Comparison of ENCODE assay signal across 23 cellular contexts in the genomic region with DNA sequence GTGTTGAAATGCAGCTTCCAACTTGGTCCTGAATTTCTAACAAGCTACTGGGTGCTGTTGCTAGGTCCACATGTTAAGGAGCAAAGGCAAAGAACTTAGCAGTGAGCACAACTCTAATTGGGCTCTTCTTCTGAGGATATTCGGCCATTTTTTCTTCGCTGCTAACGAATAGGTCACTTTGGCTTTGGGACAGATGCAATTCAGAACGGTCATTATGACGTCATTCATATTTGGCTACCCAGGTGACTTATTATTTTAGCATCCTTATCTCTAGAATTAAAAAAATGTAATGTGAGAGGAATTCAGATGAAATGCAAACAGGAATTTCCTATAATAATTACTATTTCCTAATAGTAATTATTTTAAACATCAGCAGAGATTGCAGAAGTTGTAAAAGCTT. TPM values are rescaled to one million over a fixed set of nuclear protein-coding genes. Genes with fewer than 3 reads are reported as not detected.
DNase-seq lines count a peak whose midpoint lies in the region; ATAC-seq, FAIRE-seq and TF ChIP-seq lines count a peak whose summit lies in the region.
"Had no signal": no experiment of that assay in that cellular context is flagged by ENCODE, and none has a peak within 500 bp of the region (broad histone marks: within the 10 kb centered on the region; RNA-seq: fewer than 3 reads in every experiment).

No MANE protein-coding gene starts in this region.

- H3K27me3 ChIP-seq in endothelial cell of umbilical vein (ENCODE audit: control insufficient read depth in 2 of 2, insufficient read depth in 2 of 2, low read length in 2 of 2) = peaks cover 7 to 21% of the 10 kb centered on the region in 2 experiments
- H3K27me3 ChIP-seq: BLaER1 had no signal

- peak overlapping the region; percentile 15 for H3K27ac Mint-ChIP-seq in activated naive CD8-positive, alpha-beta T cell treated with anti-CD3 and anti-CD28 coated beads, Interleukin-2, amount 10 ng/mL, durations not matched to agents 7 days and 5 days
- no peak overlapping the region for H3K27ac Mint-ChIP-seq in activated naive CD8-positive, alpha-beta T cell treated with anti-CD3 and anti-CD28 coated beads, Interleukin-2, amount 50 U/mL, for 24 hours
- H3K27ac Mint-ChIP-seq: H9 had no signal

- no peaks in the 10 kb centered on the region for H4K20me1 ChIP-seq in endothelial cell of umbilical vein (replicated peaks; ENCODE audit: control insufficient read depth, extremely low read depth, insufficient read depth, low read length)
- H4K20me1 ChIP-seq: BLaER1 had no signal

- DNase-seq in activated naive CD8-positive, alpha-beta T cell treated with anti-CD3 and anti-CD28 coated beads, Interleukin-2, amount 10 ng/mL, durations not matched to agents 7 days and 5 days = no peak
- DNase-seq in activated naive CD8-positive, alpha-beta T cell treated with anti-CD3 and anti-CD28 coated beads, Interleukin-2, amount 50 U/mL, for 24 hours = no peak
- DNase-seq in endothelial cell of umbilical vein (ENCODE audit: low read depth, low spot score) = no peak
- no peak for DNase-seq in RKO (ENCODE audit: low spot score)
- no peak for DNase-seq in stimulated activated CD4-positive, alpha-beta T cell treated with anti-CD3 and anti-CD28 coated beads, Interleukin-12 subunit alpha, Interleukin-12 subunit beta, amount 100 ng/mL, for 4 hours
- DNase-seq in NK-92 treated with Interleukin-12 subunit alpha and Interleukin-12 subunit beta, amount 100 ng/mL, for 24 hours (lab: John Stamatoyannopoulos, UW) = no peak
- DNase-seq: 8988T; CD8-positive, alpha-beta memory T cell; COR-L47; DMS 273 treated with DMSO at 0.1 percent for 48 hours; DMS53; DND-41; EL; H9 had no signal

- CTCF ChIA-PET in HEK293 (lab: Yijun Ruan, JAX) = interaction anchor here (2.0 kb wide), 1 partner anchor 51 kb away, joined by 5 read pairs; no protein-coding TSS in a partner anchor
- CTCF ChIA-PET in endothelial cell of umbilical vein (lab: Charles Lee) = interaction anchor here (0.8 to 1.7 kb wide), 2 partner anchors 9 to 51 kb away, joined by 4 to 7 read pairs; no protein-coding TSS in a partner anchor

- no peak overlapping the region for H3K4me3 ChIP-seq in HEK293 (ENCODE audit: low read depth, low read length)
- H3K4me3 ChIP-seq in endothelial cell of umbilical vein (replicated peaks in 1 of 3; ENCODE audit: insufficient read depth in 1 of 3, low read depth in 1 of 3, low read length in 3 of 3) = no peak overlapping the region
- H3K4me3 ChIP-seq: BLaER1, GM12878 had no signal

- POLR2A ChIA-PET in activated naive CD8-positive, alpha-beta T cell treated with anti-CD3 and anti-CD28 coated beads, Interleukin-2, amount 10 ng/mL, durations not matched to agents 7 days and 5 days (lab: Charles Lee) = interaction anchor here (1.8 kb wide), 1 partner anchor 12 kb away, joined by 5 read pairs; no protein-coding TSS in a partner anchor
- POLR2A ChIA-PET in HEK293 (lab: Yijun Ruan, JAX) = no interaction called here
- POLR2A ChIA-PET in endothelial cell of umbilical vein (lab: Charles Lee) = no interaction called here

- H3K9ac ChIP-seq in endothelial cell of umbilical vein (replicated peaks; ENCODE audit: extremely low read depth, insufficient read depth, low read length) = no peak overlapping the region
- H3K9ac ChIP-seq: BLaER1 had no signal

- peaks cover 21% of the 10 kb centered on the region for H3K4me1 Mint-ChIP-seq in activated naive CD8-positive, alpha-beta T cell treated with anti-CD3 and anti-CD28 coated beads, Interleukin-2, amount 10 ng/mL, durations not matched to agents 7 days and 5 days
- peaks cover 12% of the 10 kb centered on the region for H3K4me1 Mint-ChIP-seq in activated naive CD8-positive, alpha-beta T cell treated with anti-CD3 and anti-CD28 coated beads, Interleukin-2, amount 50 U/mL, for 24 hours
- H3K4me1 Mint-ChIP-seq: CD14-positive monocyte had no signal

- H3K36me3 ChIP-seq in HEK293 (ENCODE audit: control insufficient read depth in 2 of 2, insufficient read depth in 1 of 2, low read length in 2 of 2) = no peaks in the 10 kb centered on the region
- H3K36me3 ChIP-seq in endothelial cell of umbilical vein (ENCODE audit: control insufficient read depth in 2 of 2, extremely low read depth in 1 of 2, insufficient read depth in 2 of 2, low read length in 2 of 2) = no peaks in the 10 kb centered on the region
- H3K36me3 ChIP-seq: BLaER1 had no signal

- no peak for TF ChIP-seq POLR2A in endothelial cell of umbilical vein (IDR thresholded peaks at IDR 0.05; ENCODE audit: low read depth, low read length)

- H3K36me3 Mint-ChIP-seq in activated naive CD8-positive, alpha-beta T cell treated with anti-CD3 and anti-CD28 coated beads, Interleukin-2, amount 10 ng/mL, durations not matched to agents 7 days and 5 days = peaks cover 78% of the 10 kb centered on the region
- peaks cover 29% of the 10 kb centered on the region for H3K36me3 Mint-ChIP-seq in activated naive CD8-positive, alpha-beta T cell treated with anti-CD3 and anti-CD28 coated beads, Interleukin-2, amount 50 U/mL, for 24 hours (ENCODE audit: low read depth)

- H3K4me2 ChIP-seq in endothelial cell of umbilical vein (ENCODE audit: insufficient read depth, low read length) = no peak overlapping the region
- H3K4me2 ChIP-seq: BLaER1 had no signal

- FAIRE-seq in endothelial cell of umbilical vein (lab: Jason Lieb, UNC) = no peak
- FAIRE-seq: GM12878, H1 had no signal

- dilution Hi-C loops in endothelial cell of umbilical vein (cut with MboI; ENCODE audit: extremely low pct_ligation_motif_present, low sequenced_read_pairs) = no loop called here

- TF ChIP-seq CTCF in HEK293 (tag by site-specific recombination; IDR thresholded peaks at IDR 0.05) = no peak
- no peak for TF ChIP-seq CTCF in endothelial cell of umbilical vein (IDR thresholded peaks at IDR 0.05; ENCODE audit: extremely low read depth in 1 of 2, insufficient read depth in 1 of 2, low read depth in 1 of 2, low read length in 2 of 2)

- H3K27ac ChIP-seq in HEK293 (ENCODE audit: extremely low read depth, low read depth, low read length) = no peak overlapping the region
- H3K27ac ChIP-seq in endothelial cell of umbilical vein (ENCODE audit: insufficient read depth, low read depth, low read length) = no peak overlapping the region
- H3K27ac ChIP-seq: BLaER1 had no signal

- BruUV-seq in endothelial cell of umbilical vein (replicated peaks; lab: Mats Ljungman, UMichigan) = no TSS peak

- H3K79me2 ChIP-seq in endothelial cell of umbilical vein (ENCODE audit: control insufficient read depth, insufficient read depth, low read length) = no peaks in the 10 kb centered on the region

- intact Hi-C loops in endothelial cell of umbilical vein (cut with micrococcal nuclease) = no loop called here

- no peaks in the 10 kb centered on the region for H3K9me1 ChIP-seq in endothelial cell of umbilical vein (replicated peaks; ENCODE audit: control insufficient read depth, extremely low read depth, insufficient read depth, low read length)

- no peaks in the 10 kb centered on the region for H3K9me3 ChIP-seq in HEK293 (ENCODE audit: control insufficient read depth, insufficient read depth, low read depth, low read length)
- H3K9me3 ChIP-seq in endothelial cell of umbilical vein (replicated peaks; ENCODE audit: control insufficient read depth, insufficient read depth, low read length) = no peaks in the 10 kb centered on the region
- H3K9me3 ChIP-seq: BLaER1 had no signal

- no peaks in the 10 kb centered on the region for H3K9me3 Mint-ChIP-seq in activated naive CD8-positive, alpha-beta T cell treated with anti-CD3 and anti-CD28 coated beads, Interleukin-2, amount 10 ng/mL, durations not matched to agents 7 days and 5 days
- no peaks in the 10 kb centered on the region for H3K9me3 Mint-ChIP-seq in activated naive CD8-positive, alpha-beta T cell treated with anti-CD3 and anti-CD28 coated beads, Interleukin-2, amount 50 U/mL, for 24 hours
- H3K9me3 Mint-ChIP-seq: CD8-positive, alpha-beta memory T cell; H9 had no signal

- no peak overlapping the region for H2AFZ ChIP-seq in endothelial cell of umbilical vein (ENCODE audit: low read depth, low read length)

- H3K4me1 ChIP-seq in HEK293 (ENCODE audit: control insufficient read depth, insufficient read depth, low read length) (no peaks in the 10 kb centered on the region), endothelial cell of umbilical vein (ENCODE audit: control insufficient read depth, extremely low read depth, insufficient read depth, low read length) (no peaks in the 10 kb centered on the region)
- H3K4me1 ChIP-seq: BLaER1 had no signal

- no peak for ATAC-seq in activated naive CD8-positive, alpha-beta T cell treated with anti-CD3 and anti-CD28 coated beads, Interleukin-2, amount 10 ng/mL, durations not matched to agents 7 days and 5 days (ENCODE audit: low read depth)
- no peak for ATAC-seq in activated naive CD8-positive, alpha-beta T cell treated with anti-CD3 and anti-CD28 coated beads, Interleukin-2, amount 50 U/mL, for 24 hours
- ATAC-seq: GM12878 had no signal

- no peaks in the 10 kb centered on the region for H3K27me3 Mint-ChIP-seq in activated naive CD8-positive, alpha-beta T cell treated with anti-CD3 and anti-CD28 coated beads, Interleukin-2, amount 10 ng/mL, durations not matched to agents 7 days and 5 days
- H3K27me3 Mint-ChIP-seq in activated naive CD8-positive, alpha-beta T cell treated with anti-CD3 and anti-CD28 coated beads, Interleukin-2, amount 50 U/mL, for 24 hours = no peaks in the 10 kb centered on the region
- H3K27me3 Mint-ChIP-seq: CD8-positive, alpha-beta memory T cell had no signal

- no peak overlapping the region for H3K4me3 Mint-ChIP-seq in activated naive CD8-positive, alpha-beta T cell treated with anti-CD3 and anti-CD28 coated beads, Interleukin-2, amount 10 ng/mL, durations not matched to agents 7 days and 5 days
- H3K4me3 Mint-ChIP-seq in activated naive CD8-positive, alpha-beta T cell treated with anti-CD3 and anti-CD28 coated beads, Interleukin-2, amount 50 U/mL, for 24 hours = no peak overlapping the region
- H3K4me3 Mint-ChIP-seq: CD8-positive, alpha-beta memory T cell; H9 had no signal

RNA-seq across cellular contexts. Expression of a gene that starts 13.9 kb away (rescaled TPM):
- total RNA-seq in activated naive CD8-positive, alpha-beta T cell treated with anti-CD3 and anti-CD28 coated beads, Interleukin-2, amount 10 ng/mL, durations not matched to agents 7 days and 5 days = 1 to 10 TPM; 8.5 to 9.1 TPM
- not detected in 2 replicates for total RNA-seq in endothelial cell of umbilical vein
- polyA plus RNA-seq in endothelial cell of umbilical vein = not detected in 2 replicates
- not detected in 2 replicates for polyA plus RNA-seq in endothelial cell of umbilical vein (2011; cell fraction: cytosol; rRNA removed)
- not detected in 2 replicates for polyA plus RNA-seq in endothelial cell of umbilical vein (2011; cell fraction: nucleus; rRNA removed)
- polyA plus RNA-seq in endothelial cell of umbilical vein (2012) = not detected in 2 replicates
- 0.19 TPM in 1 of 2 replicates, not detected in the other for polyA minus RNA-seq in endothelial cell of umbilical vein
- not detected for polyA minus RNA-seq in endothelial cell of umbilical vein (2011; cell fraction: cytosol; rRNA and poly(A)+ RNA removed)
- not detected in 2 replicates for polyA minus RNA-seq in endothelial cell of umbilical vein (2011; cell fraction: nucleus; rRNA and poly(A)+ RNA removed)
- total RNA-seq: A673, G401, H1, H9, HT-29 had no signal
- polyA plus RNA-seq: AG04450, H1 had no signal

RNA-seq across cellular contexts. Expression of a gene that starts 20.7 kb away (rescaled TPM):
- total RNA-seq in activated naive CD8-positive, alpha-beta T cell treated with anti-CD3 and anti-CD28 coated beads, Interleukin-2, amount 10 ng/mL, durations not matched to agents 7 days and 5 days = under 1 TPM; 0.20 to 0.30 TPM
- total RNA-seq in endothelial cell of umbilical vein = not detected in 2 replicates
- not detected in 2 replicates for polyA plus RNA-seq in endothelial cell of umbilical vein
- polyA plus RNA-seq in endothelial cell of umbilical vein (2011; cell fraction: cytosol; rRNA removed) = not detected in 2 replicates
- not detected in 2 replicates for polyA plus RNA-seq in endothelial cell of umbilical vein (2011; cell fraction: nucleus; rRNA removed)
- polyA plus RNA-seq in endothelial cell of umbilical vein (2012) = not detected in 2 replicates
- polyA minus RNA-seq in endothelial cell of umbilical vein = 0.07 TPM in 1 of 2 replicates, not detected in the other
- 0.92 TPM for polyA minus RNA-seq in endothelial cell of umbilical vein (2011; cell fraction: cytosol; rRNA and poly(A)+ RNA removed)
- polyA minus RNA-seq in endothelial cell of umbilical vein (2011; cell fraction: nucleus; rRNA and poly(A)+ RNA removed) = not detected in 2 replicates
- total RNA-seq: A673 had no signal
- polyA plus RNA-seq: AG04450 had no signal
